In genomic region chr9:34989946-34990635, GRCh38 we compare ENCODE assay signal across 8 cellular contexts. TPM values are rescaled to one million over a fixed set of nuclear protein-coding genes. Genes with fewer than 3 reads are reported as not detected.
DNase-seq lines count a peak whose midpoint lies in the region; FAIRE-seq and TF ChIP-seq lines count a peak whose summit lies in the region.

No MANE protein-coding gene starts in this region.

- intact Hi-C loops in A673 (cut with micrococcal nuclease; ENCODE audit: unreplicated experiment) (loop anchor here (5.0 kb wide), 1 partner anchor 107 kb away; the partner anchor contains the start of gene PIGO), left ventricle myocardium inferior (cut with micrococcal nuclease) (loop anchor here (5.0 kb wide), 1 partner anchor 93 kb away; a partner anchor contains a TSS)

- H3K9ac ChIP-seq in OCI-LY3 (ENCODE audit: low read length) (peak overlapping the region; percentile 82), parathyroid adenoma (no peak overlapping the region)

- CTCF ChIA-PET in A673 (lab: Charles Lee), result interaction anchor here (0.7 kb wide), 1 partner anchor 91 kb away, joined by 5 read pairs; no protein-coding TSS in a partner anchor

- DNase-seq in A673 (ENCODE audit: low spot score) (peak; percentile 84), GM18507 (ENCODE audit: extremely low spot score, insufficient read length, low read depth) (no peak), amniotic epithelial cell (ENCODE audit: low read depth) (peak; percentile 32), left ventricle myocardium inferior (peak; percentile 62), SKM-1 (lab: John Stamatoyannopoulos, UW; ENCODE audit: unreplicated experiment) (no peak), SKM-1 treated with dmso at 0.1 percent for 144 hours (lab: John Stamatoyannopoulos, UW; ENCODE audit: unreplicated experiment) (no peak)

- H3K36me3 ChIP-seq in A673 (ENCODE audit: insufficient read depth, low read length, poor library complexity, severe bottlenecking) (no peaks in the 10 kb centered on the region), OCI-LY3 (replicated peaks; ENCODE audit: low read depth, low read length) (peaks cover 8% of the 10 kb centered on the region), left ventricle myocardium inferior (no peaks in the 10 kb centered on the region), parathyroid adenoma (ENCODE audit: control insufficient read depth, insufficient read depth, low read length) (no peaks in the 10 kb centered on the region)

- no TSS peak for BruUV-seq in A673 (replicated peaks; lab: Mats Ljungman, UMichigan)

- H3K9me3 ChIP-seq in A673 (ENCODE audit: low read depth, low read length, poor library complexity, severe bottlenecking) (no peaks in the 10 kb centered on the region), OCI-LY3 (ENCODE audit: insufficient read depth, low read length) (no peaks in the 10 kb centered on the region), left ventricle myocardium inferior (replicated peaks) (no peaks in the 10 kb centered on the region), parathyroid adenoma (ENCODE audit: control insufficient read depth, low read length) (no peaks in the 10 kb centered on the region)

- H2AFZ ChIP-seq in OCI-LY3 (ENCODE audit: low read depth, low read length) (no peak overlapping the region), parathyroid adenoma (peak overlapping the region; percentile 88)

- peaks cover 16% of the 10 kb centered on the region for H3K79me2 ChIP-seq in OCI-LY3 (ENCODE audit: low read length)
- no peaks in the 10 kb centered on the region for H3K79me2 ChIP-seq in parathyroid adenoma

- H3K4me1 ChIP-seq in A673 (ENCODE audit: insufficient read depth, low read length, poor library complexity, severe bottlenecking) (peaks cover 63% of the 10 kb centered on the region), OCI-LY3 (ENCODE audit: low read length) (peaks cover 83% of the 10 kb centered on the region), left ventricle myocardium inferior (peaks cover 65% of the 10 kb centered on the region), parathyroid adenoma (no peaks in the 10 kb centered on the region)

- H3K4me2 ChIP-seq in OCI-LY3 (ENCODE audit: low read length) (peak overlapping the region; percentile 94), parathyroid adenoma (ENCODE audit: low read length) (peak overlapping the region; percentile 66)

- H3K27me3 ChIP-seq in A673 (replicated peaks; ENCODE audit: insufficient read depth, low read depth, low read length, poor library complexity) (no peaks in the 10 kb centered on the region), OCI-LY3 (ENCODE audit: low read depth, low read length) (no peaks in the 10 kb centered on the region), left ventricle myocardium inferior (ENCODE audit: low read depth) (no peaks in the 10 kb centered on the region), parathyroid adenoma (ENCODE audit: control insufficient read depth, insufficient read depth, low read length) (no peaks in the 10 kb centered on the region)

- no peak for TF ChIP-seq CTCF in A673 (conservative IDR thresholded peaks at IDR 0.05; ENCODE audit: low read depth, low read length)
- no peak for TF ChIP-seq CTCF in OCI-LY3 (IDR thresholded peaks at IDR 0.05; ENCODE audit: low read depth, low read length)
- no peak for TF ChIP-seq CTCF in left ventricle myocardium inferior (IDR thresholded peaks at IDR 0.05; ENCODE audit: borderline replicate concordance)
- TF ChIP-seq CTCF in parathyroid adenoma (IDR thresholded peaks at IDR 0.05), result no peak

- peak overlapping the region; percentile 86 for H3K27ac ChIP-seq in A673 (ENCODE audit: low read depth, low read length, poor library complexity, severe bottlenecking)
- H3K27ac ChIP-seq in OCI-LY3 (ENCODE audit: low read length), result peak overlapping the region; percentile 67
- peak overlapping the region; percentile 96 for H3K27ac ChIP-seq in left ventricle myocardium inferior (replicated peaks)
- peak overlapping the region; percentile 54 for H3K27ac ChIP-seq in parathyroid adenoma

- POLR2A ChIA-PET in A673 (lab: Charles Lee; ENCODE audit: low non-redundant PET), result no interaction called here

- FAIRE-seq in GM18507 (lab: Jason Lieb, UNC), result peak; percentile 41

- peaks cover 1% of the 10 kb centered on the region; the same call in 1 of the 2 replicates for H4K20me1 ChIP-seq in OCI-LY3 (ENCODE audit: insufficient read depth, low read length)

- H3K4me3 ChIP-seq in A673 (ENCODE audit: low read depth, low read length, poor library complexity, severe bottlenecking) (peak overlapping the region; percentile 85), OCI-LY3 (ENCODE audit: low read length) (peak overlapping the region; percentile 91), left ventricle myocardium inferior (peak overlapping the region; percentile 88), parathyroid adenoma (ENCODE audit: low read depth, low read length) (peak overlapping the region; percentile 80)

RNA-seq across cellular contexts. Expression of gene DNAJB5, which starts 0.5 kb away (rescaled TPM):
- total RNA-seq in A673 (2021) (11.9 and 13.0 TPM in 2 replicates), left ventricle myocardium inferior (70.0 TPM)

RNA-seq across cellular contexts. Expression of gene PHF24, which starts 32.0 kb away (rescaled TPM):
- total RNA-seq in A673 (2021) (0.11 and 0.13 TPM in 2 replicates), left ventricle myocardium inferior (0.11 TPM)

Comparison
In these comparisons a context has a peak if more than half of its experiments do, and no peak if none do; other contexts are left out.
1. DNase-seq: peak in A673 (single experiment), amniotic epithelial cell (single experiment) and left ventricle myocardium inferior (single experiment); none in GM18507 (single experiment), SKM-1 (single experiment) and SKM-1 treated with dmso at 0.1 percent for 144 hours (single experiment).
2. Peak in every context shown above with its lines, with median percentiles within 50 percentile points of each other: H3K27ac ChIP-seq and H3K4me3 ChIP-seq.